ENCODE assay signal across 1 cellular context in the genomic region with DNA sequence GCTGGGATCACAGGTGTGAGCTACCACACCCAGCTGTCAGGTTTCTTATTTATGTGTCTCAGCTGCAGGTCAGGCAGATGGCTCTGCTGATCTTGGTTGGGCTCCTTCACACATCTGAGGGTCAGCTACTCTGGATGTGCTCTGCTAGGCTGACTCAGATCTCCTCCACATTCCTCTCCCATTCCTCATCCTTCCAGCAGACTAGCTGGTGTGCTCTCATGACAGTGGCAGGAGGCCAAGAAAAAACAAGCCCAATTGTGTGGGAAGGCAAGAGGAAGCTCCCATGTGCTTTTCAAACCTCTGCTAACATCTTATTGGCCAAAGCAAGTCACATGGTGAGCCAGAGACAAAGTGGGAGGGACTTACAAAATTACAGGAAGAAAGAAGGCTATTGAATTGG.
TF ChIP-seq lines count a peak whose summit lies in the region.

No MANE protein-coding gene starts in this region.

TF ChIP-seq in WTC11, 78 proteins besides CTCF, POLR2A, EP300 and RAD21 (continued from another document):
- TF ChIP-seq, protein P1, sequence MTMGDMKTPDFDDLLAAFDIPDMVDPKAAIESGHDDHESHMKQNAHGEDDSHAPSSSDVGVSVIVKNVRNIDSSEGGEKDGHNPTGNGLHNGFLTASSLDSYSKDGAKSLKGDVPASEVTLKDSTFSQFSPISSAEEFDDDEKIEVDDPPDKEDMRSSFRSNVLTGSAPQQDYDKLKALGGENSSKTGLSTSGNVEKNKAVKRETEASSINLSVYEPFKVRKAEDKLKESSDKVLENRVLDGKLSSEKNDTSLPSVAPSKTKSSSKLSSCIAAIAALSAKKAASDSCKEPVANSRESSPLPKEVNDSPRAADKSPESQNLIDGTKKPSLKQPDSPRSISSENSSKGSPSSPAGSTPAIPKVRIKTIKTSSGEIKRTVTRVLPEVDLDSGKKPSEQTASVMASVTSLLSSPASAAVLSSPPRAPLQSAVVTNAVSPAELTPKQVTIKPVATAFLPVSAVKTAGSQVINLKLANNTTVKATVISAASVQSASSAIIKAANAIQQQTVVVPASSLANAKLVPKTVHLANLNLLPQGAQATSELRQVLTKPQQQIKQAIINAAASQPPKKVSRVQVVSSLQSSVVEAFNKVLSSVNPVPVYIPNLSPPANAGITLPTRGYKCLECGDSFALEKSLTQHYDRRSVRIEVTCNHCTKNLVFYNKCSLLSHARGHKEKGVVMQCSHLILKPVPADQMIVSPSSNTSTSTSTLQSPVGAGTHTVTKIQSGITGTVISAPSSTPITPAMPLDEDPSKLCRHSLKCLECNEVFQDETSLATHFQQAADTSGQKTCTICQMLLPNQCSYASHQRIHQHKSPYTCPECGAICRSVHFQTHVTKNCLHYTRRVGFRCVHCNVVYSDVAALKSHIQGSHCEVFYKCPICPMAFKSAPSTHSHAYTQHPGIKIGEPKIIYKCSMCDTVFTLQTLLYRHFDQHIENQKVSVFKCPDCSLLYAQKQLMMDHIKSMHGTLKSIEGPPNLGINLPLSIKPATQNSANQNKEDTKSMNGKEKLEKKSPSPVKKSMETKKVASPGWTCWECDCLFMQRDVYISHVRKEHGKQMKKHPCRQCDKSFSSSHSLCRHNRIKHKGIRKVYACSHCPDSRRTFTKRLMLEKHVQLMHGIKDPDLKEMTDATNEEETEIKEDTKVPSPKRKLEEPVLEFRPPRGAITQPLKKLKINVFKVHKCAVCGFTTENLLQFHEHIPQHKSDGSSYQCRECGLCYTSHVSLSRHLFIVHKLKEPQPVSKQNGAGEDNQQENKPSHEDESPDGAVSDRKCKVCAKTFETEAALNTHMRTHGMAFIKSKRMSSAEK (CRISPR knock-in tag; IDR thresholded peaks at IDR 0.05; ENCODE audit: borderline replicate concordance), result no peak
- TF ChIP-seq MXD4 (CRISPR knock-in tag; IDR thresholded peaks at IDR 0.05; ENCODE audit: borderline replicate concordance), result no peak
